32 cellular contexts compared by ENCODE assay signal in genomic region chr18:62164296-62164695, GRCh38.
"Had no signal": no experiment of that assay in that cellular context is flagged by ENCODE, and none has a peak within 500 bp of the region (broad histone marks: within the 10 kb centered on the region; RNA-seq: fewer than 3 reads in every experiment).

No MANE protein-coding gene starts in this region.

- H3K9me3 ChIP-seq: ascending aorta, breast epithelium, colonic mucosa had no signal

- H3K4me1 ChIP-seq: ascending aorta, breast epithelium, colonic mucosa had no signal

- H3K27ac Mint-ChIP-seq: activated B cell treated with CpG ODN at 0.5 μM for 24 hours; activated CD8-positive, alpha-beta memory T cell treated with anti-CD3 and anti-CD28 coated beads, Interleukin-2, amount 10 ng/mL, durations not matched to agents 7 days and 5 days; activated CD8-positive, alpha-beta T cell treated with anti-CD3 and anti-CD28 coated beads, Interleukin-2, amount 10 ng/mL, durations not matched to agents 7 days and 5 days; activated naive CD4-positive, alpha-beta T cell treated with anti-CD3 and anti-CD28 coated beads, Interleukin-2, amount 10 ng/mL, durations not matched to agents 7 days and 5 days; activated naive CD4-positive, alpha-beta T cell treated with anti-CD3 and anti-CD28 coated beads, Interleukin-2, amount 50 U/mL, for 72 hours; activated naive CD8-positive, alpha-beta T cell treated with anti-CD3 and anti-CD28 coated beads, Interleukin-2, amount 10 ng/mL, durations not matched to agents 7 days and 5 days; brain; endodermal cell; T-helper 17 cell; T-helper 2 cell treated with Interferon-gamma antibody and Interleukin-4, amounts not matched to agents 5 μg/mL and 100 μg/mL, for 36 hours had no signal

- ATAC-seq: activated CD4-positive, CD25-positive, alpha-beta regulatory T cell treated with anti-CD3 and anti-CD28 coated beads, Interleukin-2, amount 50 U/mL, for 24 hours; activated CD8-positive, alpha-beta memory T cell treated with anti-CD3 and anti-CD28 coated beads, Interleukin-2, amount 10 ng/mL, durations not matched to agents 7 days and 5 days; activated CD8-positive, alpha-beta T cell treated with anti-CD3 and anti-CD28 coated beads, Interleukin-2, amount 10 ng/mL, durations not matched to agents 7 days and 5 days; activated naive CD4-positive, alpha-beta T cell treated with anti-CD3 and anti-CD28 coated beads, Interleukin-2, amount 50 U/mL, for 72 hours; esophagus mucosa; T-helper 17 cell had no signal

- DNase-seq: activated B cell treated with CpG ODN at 0.5 μM for 24 hours; activated CD4-positive, alpha-beta T cell treated with anti-CD3 and anti-CD28 coated beads for 48 hours; activated CD4-positive, alpha-beta T cell treated with anti-CD3 and anti-CD28 coated beads, Interleukin-2, amount 50 U/mL, for 1 hour; activated CD4-positive, alpha-beta T cell treated with anti-CD3 and anti-CD28 coated beads, Interleukin-2, amount 50 U/mL, for 48 hours; activated CD8-positive, alpha-beta memory T cell treated with anti-CD3 and anti-CD28 coated beads, Interleukin-2, amount 10 ng/mL, durations not matched to agents 7 days and 5 days; activated CD8-positive, alpha-beta memory T cell treated with anti-CD3 and anti-CD28 coated beads, Interleukin-2, amount 50 U/mL, for 4 hours; activated CD8-positive, alpha-beta T cell treated with anti-CD3 and anti-CD28 coated beads, Interleukin-2, amount 10 ng/mL, durations not matched to agents 7 days and 5 days; activated gamma-delta T cell; activated naive CD4-positive, alpha-beta T cell; activated naive CD4-positive, alpha-beta T cell treated with anti-CD3 and anti-CD28 coated beads, Interleukin-2, amount 10 ng/mL, durations not matched to agents 7 days and 5 days; activated naive CD8-positive, alpha-beta T cell treated with anti-CD3 and anti-CD28 coated beads, Interleukin-2, amount 10 ng/mL, durations not matched to agents 7 days and 5 days; activated T-cell treated with anti-CD3 and anti-CD28 coated beads, Interleukin-2, amount 50 U/mL, for 1 hour; activated T-cell treated with anti-CD3 and anti-CD28 coated beads, Interleukin-2, amount 50 U/mL, for 48 hours; central memory CD4-positive, alpha-beta T cell; cerebellar nuclear complex; colonic mucosa; effector CD8-positive, alpha-beta T cell; foreskin fibroblast; head of caudate nucleus; T-helper 1 cell; T-helper 17 cell; T1000; WERI-Rb-1 had no signal

- H3K4me1 Mint-ChIP-seq: activated naive CD4-positive, alpha-beta T cell treated with anti-CD3 and anti-CD28 coated beads, Interleukin-2, amount 10 ng/mL, durations not matched to agents 7 days and 5 days; brain; endodermal cell had no signal

- H3K27me3 Mint-ChIP-seq: activated B cell treated with CpG ODN at 0.5 μM for 24 hours; activated CD8-positive, alpha-beta memory T cell treated with anti-CD3 and anti-CD28 coated beads, Interleukin-2, amount 10 ng/mL, durations not matched to agents 7 days and 5 days; activated naive CD4-positive, alpha-beta T cell treated with anti-CD3 and anti-CD28 coated beads, Interleukin-2, amount 10 ng/mL, durations not matched to agents 7 days and 5 days; activated naive CD8-positive, alpha-beta T cell treated with anti-CD3 and anti-CD28 coated beads, Interleukin-2, amount 10 ng/mL, durations not matched to agents 7 days and 5 days; T-helper 17 cell had no signal

- H3K27ac ChIP-seq: ascending aorta, breast epithelium, cardiac muscle cell, colonic mucosa, WERI-Rb-1 had no signal

- H3K4me3 Mint-ChIP-seq: activated B cell treated with CpG ODN at 0.5 μM for 24 hours; activated CD8-positive, alpha-beta memory T cell treated with anti-CD3 and anti-CD28 coated beads, Interleukin-2, amount 10 ng/mL, durations not matched to agents 7 days and 5 days; activated CD8-positive, alpha-beta T cell treated with anti-CD3 and anti-CD28 coated beads, Interleukin-2, amount 10 ng/mL, durations not matched to agents 7 days and 5 days; activated naive CD4-positive, alpha-beta T cell treated with anti-CD3 and anti-CD28 coated beads, Interleukin-2, amount 10 ng/mL, durations not matched to agents 7 days and 5 days; activated naive CD8-positive, alpha-beta T cell treated with anti-CD3 and anti-CD28 coated beads, Interleukin-2, amount 10 ng/mL, durations not matched to agents 7 days and 5 days; brain; endodermal cell; T-helper 17 cell; T-helper 2 cell treated with Interferon-gamma antibody and Interleukin-4, amounts not matched to agents 5 μg/mL and 100 μg/mL, for 36 hours had no signal

- H3K27me3 ChIP-seq: ascending aorta, breast epithelium, cardiac muscle cell, colonic mucosa had no signal
